ENCODE assay signal across 30 cellular contexts in the genomic region with DNA sequence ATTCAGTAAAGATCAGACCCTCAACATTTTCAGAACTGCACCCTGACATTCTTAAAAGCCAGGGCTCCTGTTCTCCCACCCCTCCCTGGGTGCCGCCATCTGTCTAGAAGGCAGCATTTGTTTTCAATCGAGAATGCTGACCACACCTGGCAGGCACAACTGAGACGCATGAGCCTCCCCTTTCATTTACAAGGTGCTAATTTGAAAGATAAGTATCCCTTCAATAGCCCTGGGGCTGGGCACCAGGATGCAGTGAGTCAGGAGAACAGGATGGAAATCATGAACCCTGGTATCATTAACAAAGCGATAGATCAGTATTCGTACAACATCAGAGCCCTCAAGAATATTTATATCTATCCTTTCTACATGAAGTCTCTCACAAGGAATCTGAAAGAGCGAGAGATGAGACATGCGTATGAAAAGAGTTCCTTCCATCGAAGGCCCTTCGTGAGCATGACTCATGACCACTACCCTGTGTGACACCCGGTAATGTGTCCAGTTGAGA.
DNase-seq lines count a peak whose midpoint lies in the region; ATAC-seq lines count a peak whose summit lies in the region.
"Had no signal": no experiment of that assay in that cellular context is flagged by ENCODE, and none has a peak within 500 bp of the region (broad histone marks: within the 10 kb centered on the region; RNA-seq: fewer than 3 reads in every experiment).

No MANE protein-coding gene starts in this region.

- no peak overlapping the region for H2BK12ac ChIP-seq in trophoblast cell (ENCODE audit: low read length)

- peaks cover 0 to 2% of the 10 kb centered on the region in 2 experiments for H3K4me1 ChIP-seq in trophoblast cell (ENCODE audit: control insufficient read depth in 1 of 2, insufficient read depth in 2 of 2, low read length in 2 of 2)
- H3K4me1 ChIP-seq: HAP-1, left ventricle myocardium inferior, parathyroid adenoma, upper lobe of left lung had no signal

- H2BK120ac ChIP-seq in trophoblast cell (ENCODE audit: insufficient read depth, low read length, poor library complexity), result no peak overlapping the region

- no peak overlapping the region for H3K9ac ChIP-seq in trophoblast cell (ENCODE audit: low read length)
- H3K9ac ChIP-seq: neural progenitor cell, parathyroid adenoma had no signal

- no peak overlapping the region for H4K8ac ChIP-seq in trophoblast cell (ENCODE audit: low read depth, low read length)

- H3K4me2 ChIP-seq in trophoblast cell (ENCODE audit: low read length), result no peak overlapping the region
- H3K4me2 ChIP-seq: neural progenitor cell had no signal

- no peaks in the 10 kb centered on the region for H3K27me3 ChIP-seq in trophoblast cell (ENCODE audit: insufficient read depth, low read length)
- H3K27me3 ChIP-seq: brain microvascular endothelial cell, neural progenitor cell, upper lobe of left lung had no signal

- H3K79me1 ChIP-seq in trophoblast cell (ENCODE audit: low read length), result no peaks in the 10 kb centered on the region

- DNase-seq in NCI-H2029 (lab: John Stamatoyannopoulos, UW) (peak; percentile 8), NCI-H2029 treated with DMSO at 0.1 percent for 48 hours (lab: John Stamatoyannopoulos, UW) (no peak), NCI-H1417 treated with DMSO at 0.1 percent for 48 hours (lab: John Stamatoyannopoulos, UW) (peak; percentile 61), RPMI7951 (ENCODE audit: low read depth) (peak; percentile 40), trophoblast cell (peak; percentile 56 to 73), HUDEP-2 (lab: John Stamatoyannopoulos, UW; ENCODE audit: unreplicated experiment in 76 of 76) (no peak)
- DNase-seq: activated CD4-positive, alpha-beta T cell treated with anti-CD3 and anti-CD28 coated beads for 36 hours; activated CD8-positive, alpha-beta T cell treated with anti-CD3 and anti-CD28 coated beads, Interleukin-2, amount 10 ng/mL, durations not matched to agents 7 days and 5 days; AML-193; amniotic stem cell; brain microvascular endothelial cell; CD4-positive, alpha-beta T cell; cerebellar nuclear complex; foreskin fibroblast; head of caudate nucleus; IMR-90; left ventricle myocardium inferior; mesenchymal stem cell; NCI-H524 treated with DMSO at 0.1 percent for 48 hours; stimulated activated naive B cell treated with anti-CD40 and anti-IgM and Interleukin-4, amounts not matched to agents 10 μg/mL and 1 μg/mL and 100 μg/mL, for 72 hours; substantia nigra; upper lobe of left lung had no signal

- H4K91ac ChIP-seq in trophoblast cell (ENCODE audit: low read depth, low read length), result no peak overlapping the region

- H3K79me2 ChIP-seq in trophoblast cell (ENCODE audit: control insufficient read depth, insufficient read depth, low read length, poor library complexity), result no peaks in the 10 kb centered on the region
- H3K79me2 ChIP-seq: parathyroid adenoma had no signal

- H2BK5ac ChIP-seq in trophoblast cell (ENCODE audit: low read depth, low read length, poor library complexity), result no peak overlapping the region

- H3K23ac ChIP-seq in trophoblast cell (ENCODE audit: low read length), result no peak overlapping the region

- peaks cover 4% of the 10 kb centered on the region for H3K9me3 ChIP-seq in trophoblast cell (ENCODE audit: insufficient read depth, low read depth, low read length)
- H3K9me3 ChIP-seq: HAP-1, left ventricle myocardium inferior, upper lobe of left lung had no signal

- H3K18ac ChIP-seq in trophoblast cell (ENCODE audit: low read length), result no peak overlapping the region

- H3K27ac ChIP-seq in trophoblast cell (ENCODE audit: low read depth, low read length), result no peak overlapping the region
- H3K27ac ChIP-seq: brain microvascular endothelial cell, left ventricle myocardium inferior, neural progenitor cell, parathyroid adenoma, upper lobe of left lung had no signal

- H2AK5ac ChIP-seq in trophoblast cell (ENCODE audit: low read length), result no peak overlapping the region

- ATAC-seq in HG03432 (IDR thresholded peaks at IDR 0.05; ENCODE audit: unreplicated experiment) (no peak), HG02623 (IDR thresholded peaks at IDR 0.05; ENCODE audit: unreplicated experiment) (no peak)
- ATAC-seq: activated CD4-positive, alpha-beta T cell treated with anti-CD3 and anti-CD28 coated beads for 36 hours; activated CD8-positive, alpha-beta T cell treated with anti-CD3 and anti-CD28 coated beads, Interleukin-2, amount 10 ng/mL, durations not matched to agents 7 days and 5 days; esophagus mucosa; GM12878; stimulated activated naive B cell treated with anti-CD40 and anti-IgM and Interleukin-4, amounts not matched to agents 10 μg/mL and 1 μg/mL and 100 μg/mL, for 72 hours had no signal

- no peak overlapping the region for H3K4ac ChIP-seq in trophoblast cell (ENCODE audit: low read depth, low read length)

- no peaks in the 10 kb centered on the region for H3K36me3 ChIP-seq in trophoblast cell (ENCODE audit: control insufficient read depth in 1 of 2, insufficient read depth in 2 of 2, low read length in 2 of 2)
- H3K36me3 ChIP-seq: brain microvascular endothelial cell, HAP-1, left ventricle myocardium inferior, neural progenitor cell, upper lobe of left lung had no signal

- no CpG with 5 or more reads among the region's 10 CpGs for WGBS in trophoblast cell (ENCODE audit: extremely low coverage, insufficient coverage, insufficient read length)

- H2AFZ ChIP-seq in trophoblast cell (ENCODE audit: insufficient read depth, low read length, poor library complexity), result no peak overlapping the region
- H2AFZ ChIP-seq: neural progenitor cell, parathyroid adenoma had no signal

- H3K14ac ChIP-seq in trophoblast cell (ENCODE audit: low read length), result no peak overlapping the region

- no peak overlapping the region for H3K4me3 ChIP-seq in trophoblast cell (ENCODE audit: low read depth, low read length)
- H3K4me3 ChIP-seq: GM12878, HAP-1, left ventricle myocardium inferior, neural progenitor cell, skin epidermis, upper lobe of left lung had no signal

- no peak overlapping the region for H4K12ac ChIP-seq in trophoblast cell (ENCODE audit: low read depth, low read length)

Comparison
In these comparisons a context has a peak if more than half of its experiments do, and no peak if none do; other contexts are left out.
1. DNase-seq: peak in NCI-H2029 (single experiment), NCI-H1417 treated with DMSO at 0.1 percent for 48 hours (single experiment), RPMI7951 (single experiment) and trophoblast cell (2 of 2); none in NCI-H2029 treated with DMSO at 0.1 percent for 48 hours (single experiment) and HUDEP-2 (0 of 76).